In genomic region chr5:149011731-149012130, GRCh38 we compare ENCODE assay signal across 23 cellular contexts. TPM values are rescaled to one million over a fixed set of nuclear protein-coding genes. Genes with fewer than 3 reads are reported as not detected.
"Had no signal": no experiment of that assay in that cellular context is flagged by ENCODE, and none has a peak within 500 bp of the region (broad histone marks: within the 10 kb centered on the region; RNA-seq: fewer than 3 reads in every experiment).

No MANE protein-coding gene starts in this region.

- H3K27me3 ChIP-seq: esophagus muscularis mucosa, foreskin keratinocyte, gastroesophageal sphincter, heart left ventricle, hepatocyte, neural progenitor cell, tibial nerve, upper lobe of left lung had no signal

- H3K79me2 ChIP-seq: hepatocyte, parathyroid adenoma had no signal

- FAIRE-seq: kidney, urothelium cell line had no signal

- H3K9me3 ChIP-seq: esophagus muscularis mucosa, gastroesophageal sphincter, heart left ventricle, thoracic aorta, tibial nerve, upper lobe of left lung had no signal

- H3K4me1 ChIP-seq: gastroesophageal sphincter, heart left ventricle, neural progenitor cell, parathyroid adenoma, tibial nerve, upper lobe of left lung had no signal

- H2AFZ ChIP-seq: hepatocyte, parathyroid adenoma had no signal

- H3K27ac ChIP-seq: esophagus muscularis mucosa, foreskin keratinocyte, gastroesophageal sphincter, heart left ventricle, hepatocyte, neural progenitor cell, parathyroid adenoma, thoracic aorta, tibial nerve, upper lobe of left lung had no signal

- H3K36me3 Mint-ChIP-seq: naive thymus-derived CD4-positive, alpha-beta T cell; neural progenitor cell; stimulated activated effector memory CD8-positive, alpha-beta T cell treated with anti-CD3 and anti-CD28 coated beads, Interleukin-12 subunit alpha, Interleukin-12 subunit beta, amount 100 ng/mL, for 72 hours had no signal

- H3K4me3 Mint-ChIP-seq: endodermal cell; naive thymus-derived CD4-positive, alpha-beta T cell; nephron; neural progenitor cell; stimulated activated effector memory CD8-positive, alpha-beta T cell treated with anti-CD3 and anti-CD28 coated beads, Interleukin-12 subunit alpha, Interleukin-12 subunit beta, amount 100 ng/mL, for 72 hours had no signal

- H3K4me2 ChIP-seq: hepatocyte, neural progenitor cell had no signal

- H3K4me3 ChIP-seq: esophagus muscularis mucosa, gastroesophageal sphincter, heart left ventricle, hepatocyte, neural progenitor cell, thoracic aorta, tibial nerve, upper lobe of left lung had no signal

- H3K4me1 Mint-ChIP-seq: neural progenitor cell had no signal

- DNase-seq: effector CD8-positive, alpha-beta T cell; heart left ventricle; kidney; naive thymus-derived CD4-positive, alpha-beta T cell; stimulated activated CD4-positive, alpha-beta T cell treated with anti-CD3 and anti-CD28 coated beads, Interleukin-2, amount 100 ng/mL, for 24 hours; stimulated activated CD4-positive, alpha-beta T cell treated with anti-CD3 and anti-CD28 coated beads, Interleukin-4, amount 100 ng/mL, for 24 hours; stimulated activated naive CD8-positive, alpha-beta T cell treated with anti-CD3 and anti-CD28 coated beads, Interleukin-15, Interleukin-2, amounts not matched to agents 100 U/mL and 50 U/mL, for 24 hours had no signal

- H3K36me3 ChIP-seq: esophagus muscularis mucosa, gastroesophageal sphincter, neural progenitor cell, thoracic aorta, upper lobe of left lung had no signal

- ATAC-seq: gastroesophageal sphincter; heart left ventricle; left lobe of liver; naive thymus-derived CD4-positive, alpha-beta T cell; sciatic nerve; stimulated activated effector memory CD8-positive, alpha-beta T cell treated with anti-CD3 and anti-CD28 coated beads, Interleukin-12 subunit alpha, Interleukin-12 subunit beta, amount 100 ng/mL, for 72 hours; stimulated activated naive CD8-positive, alpha-beta T cell treated with anti-CD3 and anti-CD28 coated beads, Interleukin-15, Interleukin-2, amounts not matched to agents 100 U/mL and 50 U/mL, for 24 hours had no signal

- H3K9me3 Mint-ChIP-seq: endodermal cell; naive thymus-derived CD4-positive, alpha-beta T cell; nephron; stimulated activated effector memory CD8-positive, alpha-beta T cell treated with anti-CD3 and anti-CD28 coated beads, Interleukin-12 subunit alpha, Interleukin-12 subunit beta, amount 100 ng/mL, for 72 hours had no signal

- H3K27ac Mint-ChIP-seq: endodermal cell; naive thymus-derived CD4-positive, alpha-beta T cell; nephron; neural progenitor cell; progenitor cell of endocrine pancreas; stimulated activated effector memory CD8-positive, alpha-beta T cell treated with anti-CD3 and anti-CD28 coated beads, Interleukin-12 subunit alpha, Interleukin-12 subunit beta, amount 100 ng/mL, for 72 hours had no signal

- H3K9ac ChIP-seq: neural progenitor cell, parathyroid adenoma had no signal

RNA-seq across cellular contexts. Expression of gene SH3TC2, which starts 51.1 kb away (rescaled TPM):
- polyA plus RNA-seq: naive thymus-derived CD4-positive, alpha-beta T cell had no signal
